Comparison of ENCODE assay signal across 8 cellular contexts in genomic region chr16:87278191-87279093, GRCh38. TPM values are rescaled to one million over a fixed set of nuclear protein-coding genes. Genes with fewer than 3 reads are reported as not detected.
A peak's percentile ranks its signal among the peaks of the same experiment; 100 is the strongest.
DNase-seq lines count a peak whose midpoint lies in the region; ATAC-seq, FAIRE-seq and TF ChIP-seq lines count a peak whose summit lies in the region.

No MANE protein-coding gene starts in this region.

- H3K9me3 ChIP-seq in A549: no peaks in the 10 kb centered on the region

- FAIRE-seq in A549 (lab: Jason Lieb, UNC): no peak

- ATAC-seq in A549 (peak; percentile 97 to 100), HG02938 (IDR thresholded peaks at IDR 0.05; ENCODE audit: unreplicated experiment) (no peak)

- peak; percentile 78 to 91 for DNase-seq in A549 (ENCODE audit: low read depth in 1 of 2, low spot score in 1 of 2)
- peak; percentile 44 for DNase-seq in GM04504 (ENCODE audit: low read depth)
- peak; percentile 34 for DNase-seq in NCI-H146 treated with DMSO at 0.1 percent for 48 hours (lab: John Stamatoyannopoulos, UW; ENCODE audit: unreplicated experiment)
- peak; percentile 9 for DNase-seq in activated CD4-positive, alpha-beta T cell treated with anti-CD3 and anti-CD28 coated beads, Interleukin-2, amount 50 U/mL, for 1 hour
- DNase-seq in epithelial cell of proximal tubule (ENCODE audit: low read depth): no peak
- peak; percentile 73 for DNase-seq in mucosa of gallbladder (ENCODE audit: low spot score)
- DNase-seq in superior temporal gyrus (ENCODE audit: extremely low spot score): peak; percentile 74

- 0 out of 3 replicates have a peak, but pooled peaks cover 5% of the 10 kb centered on the region for H3K4me1 ChIP-seq in A549

- H3K27ac ChIP-seq in A549: peak overlapping the region in 1 of 2 experiments; percentile 2; a peak in 1 of 6 replicates

- TF ChIP-seq RAD21 in A549 (conservative IDR thresholded peaks at IDR 0.05 in 1 of 2, IDR thresholded peaks at IDR 0.05 in 1 of 2): peak; percentile 93 to 96

- TF ChIP-seq CTCF in A549 (IDR thresholded peaks at IDR 0.05): peak; percentile 85
- peak; percentile 85 for TF ChIP-seq CTCF in epithelial cell of proximal tubule (conservative IDR thresholded peaks at IDR 0.05; ENCODE audit: low read depth, low read length)

- CTCF ChIA-PET in A549 (lab: Yijun Ruan, JAX): interaction anchor here (0.6 to 5.6 kb wide), 59 partner anchors 9 to 760 kb away, joined by 3 to 80 read pairs (median 4); no protein-coding TSS in a partner anchor

- WGBS in A549 (ENCODE audit: missing lambda C conversion rate): 64% methylated on average over 27 of the region's 38 CpGs

- no peak for TF ChIP-seq POLR2A in A549 (IDR thresholded peaks at IDR 0.05; ENCODE audit: low read length)

- no peak for TF ChIP-seq EP300 in A549 (IDR thresholded peaks at IDR 0.05)

- H3K4me3 ChIP-seq in A549 (no peak overlapping the region), epithelial cell of proximal tubule (ENCODE audit: low read depth, low read length) (no peak overlapping the region)

- H3K4me2 ChIP-seq in A549: peak overlapping the region; percentile 57

- POLR2A ChIA-PET in A549 (lab: Yijun Ruan, JAX): no interaction called here

TF ChIP-seq in A549, 52 proteins besides CTCF, POLR2A, EP300 and RAD21:
- TF ChIP-seq GATA3 (IDR thresholded peaks at IDR 0.05; ENCODE audit: borderline replicate concordance) (no peak), SMC3 (IDR thresholded peaks at IDR 0.05) (peak; percentile 90)
TF ChIP-seq in A549: peak in this region for 1.

RNA-seq across cellular contexts. Expression of gene C16orf95, which starts 38.8 kb away (rescaled TPM):
- polyA plus RNA-seq in A549 (2011; rRNA removed): 3.4 and 3.5 TPM in 2 replicates
- polyA plus RNA-seq in A549 (2012; cell fraction: cytosol; rRNA removed): 8.1 and 10.3 TPM in 2 replicates
- polyA plus RNA-seq in A549 (2012; cell fraction: nucleus; rRNA removed): 9.7 and 10.6 TPM in 2 replicates
- polyA plus RNA-seq in A549 (2017; fragmentation: RNase III; extraction: RNeasy Plus Mini Kit Qiagen cat#74134 plus additional on column Dnase treatment): 4.2 to 6.3 TPM (median 6.1 TPM) in 3 replicates
- 1.7 and 4.2 TPM in 2 replicates for polyA minus RNA-seq in A549 (2011; rRNA and poly(A)+ RNA removed)
- 0.65 and 1.7 TPM in 2 replicates for total RNA-seq in epithelial cell of proximal tubule
- total RNA-seq in mucosa of gallbladder: 2.2 TPM
